Comparison of ENCODE assay signal across 10 cellular contexts in genomic region chr2:234989183-234989701, GRCh38. TPM values are rescaled to one million over a fixed set of nuclear protein-coding genes. Genes with fewer than 3 reads are reported as not detected.
DNase-seq lines count a peak whose midpoint lies in the region; ATAC-seq and TF ChIP-seq lines count a peak whose summit lies in the region.
"Had no signal": no experiment of that assay in that cellular context is flagged by ENCODE, and none has a peak within 500 bp of the region (broad histone marks: within the 10 kb centered on the region; RNA-seq: fewer than 3 reads in every experiment).

No MANE protein-coding gene starts in this region.

- intact Hi-C loops in heart right ventricle (cut with DNase I) = loop anchor here in 2 of 10 donors (10.0 kb wide), 2 partner anchors 66 to 104 kb away; no protein-coding TSS in a partner anchor

- no peaks in the 10 kb centered on the region for H3K27me3 ChIP-seq in heart right ventricle

- peaks cover 0 to 3% (median 0%) of the 10 kb centered on the region in 11 donors for H3K9me3 ChIP-seq in heart right ventricle

- H3K4me3 ChIP-seq in heart right ventricle = no peak overlapping the region

- H3K36me3 ChIP-seq in heart right ventricle = no peaks in the 10 kb centered on the region

- ATAC-seq in SK-N-SH treated with all-trans-retinoic acid at 6 μM for 48 hours = peak; percentile 83
- ATAC-seq in heart right ventricle = peak; percentile 36 to 82 (median 71)
- no peak for ATAC-seq in HG03045 (IDR thresholded peaks at IDR 0.05; ENCODE audit: unreplicated experiment)
- no peak for ATAC-seq in GM19035 (IDR thresholded peaks at IDR 0.05; ENCODE audit: unreplicated experiment)
- ATAC-seq in GM19455 (IDR thresholded peaks at IDR 0.05; ENCODE audit: unreplicated experiment) = no peak

- DNase-seq in Daoy (ENCODE audit: low read depth) (peak; percentile 78), heart right ventricle (peak; percentile 75 to 82), putamen (ENCODE audit: low spot score) (peak; percentile 81), HuH-7 (ENCODE audit: low spot score) (no peak)
- DNase-seq: activated CD4-positive, alpha-beta T cell treated with anti-CD3 and anti-CD28 coated beads for 1 hour; EL had no signal

- TF ChIP-seq CTCF in heart right ventricle (IDR thresholded peaks at IDR 0.05) = no peak

- WGBS in heart right ventricle, 2 donors = 30 to 43% methylated on average over 13 of the region's 13 CpGs

- H3K4me1 ChIP-seq in heart right ventricle = peaks cover 0 to 75% (median 44%) of the 10 kb centered on the region in 9 donors

- H3K27ac ChIP-seq in heart right ventricle = peak overlapping the region in 2 of 10 donors; percentile 24 to 29

TF ChIP-seq in SK-N-SH treated with all-trans-retinoic acid at 6 μM for 48 hours, 23 proteins besides CTCF, POLR2A, EP300 and RAD21:
- TF ChIP-seq ZFP3 (CRISPR knock-in tag; IDR thresholded peaks at IDR 0.05) = peak; percentile 75; the same call in 1 of the 2 replicates
- TF ChIP-seq POU6F1 (CRISPR knock-in tag; IDR thresholded peaks at IDR 0.05; ENCODE audit: borderline replicate concordance, low read depth) = no peak
- no peak for TF ChIP-seq GLIS3 (CRISPR knock-in tag; IDR thresholded peaks at IDR 0.05)
- TF ChIP-seq CSDC2 (CRISPR knock-in tag; IDR thresholded peaks at IDR 0.05) = 0 out of 2 replicates have a peak, but pooled peaks have one; percentile 45
- TF ChIP-seq CSRNP3 (CRISPR knock-in tag; IDR thresholded peaks at IDR 0.05) = no peak
- 0 out of 2 replicates have a peak, but pooled peaks have one; percentile 51 for TF ChIP-seq SNAI2 (CRISPR knock-in tag; IDR thresholded peaks at IDR 0.05)
- peak; percentile 50 for TF ChIP-seq ISL1 (CRISPR knock-in tag; IDR thresholded peaks at IDR 0.05)
- no peak for TF ChIP-seq TSHZ2 (CRISPR knock-in tag; IDR thresholded peaks at IDR 0.05)
- TF ChIP-seq PATZ1 (CRISPR knock-in tag; IDR thresholded peaks at IDR 0.05; ENCODE audit: borderline replicate concordance) = no peak
TF ChIP-seq in SK-N-SH treated with all-trans-retinoic acid at 6 μM for 48 hours: peak in this region for 4.

RNA-seq across cellular contexts. Expression of gene SH3BP4, which starts 37.4 kb away (rescaled TPM):
- 72.1 and 98.8 TPM in 2 replicates for total RNA-seq in Daoy (2014; rRNA removed; shearing (Covaris generic))
- 10 to 100 TPM in 6 of 10 donors, 1 to 10 TPM in 4; 6.3 to 14.2 (median 10.8) TPM for total RNA-seq in heart right ventricle
- polyA plus RNA-seq in heart right ventricle = 10 to 100 TPM in 1 of 2 donors, 1 to 10 TPM in 1; 8.7 to 15.3 TPM

Comparison
In these comparisons a context has a peak if more than half of its experiments do, and no peak if none do; other contexts are left out.
1. ATAC-seq: peak in SK-N-SH treated with all-trans-retinoic acid at 6 μM for 48 hours (single experiment) and heart right ventricle (8 of 8); none in HG03045 (single experiment), GM19035 (single experiment) and GM19455 (single experiment).